ENCODE assay signal across 2 cellular contexts in genomic region chr1:39872698-39873097, GRCh38.
TF ChIP-seq lines count a peak whose summit lies in the region.

No MANE protein-coding gene starts in this region.

TF ChIP-seq in IMR-90, 13 proteins besides CTCF, POLR2A, EP300 and RAD21:
- TF ChIP-seq MAZ (IDR thresholded peaks at IDR 0.05; ENCODE audit: borderline replicate concordance, low read depth, low read length), result no peak

TF ChIP-seq in SK-N-SH, 30 proteins besides CTCF, POLR2A, EP300 and RAD21:
- TF ChIP-seq RXRA (IDR thresholded peaks at IDR 0.05; ENCODE audit: borderline replicate concordance, low read depth) (no peak), CHD2 (IDR thresholded peaks at IDR 0.05; ENCODE audit: low read length, partially characterized antibody) (no peak), SMC3 (IDR thresholded peaks at IDR 0.05; ENCODE audit: low read depth, low read length) (no peak), POLR2AphosphoS5 (IDR thresholded peaks at IDR 0.05; ENCODE audit: low read depth, low read length) (no peak), NFIC (IDR thresholded peaks at IDR 0.05; ENCODE audit: borderline replicate concordance) (no peak), MXI1 (IDR thresholded peaks at IDR 0.05; ENCODE audit: low read depth, low read length) (no peak), TAF1 (IDR thresholded peaks at IDR 0.05; ENCODE audit: borderline replicate concordance, low read depth, low read length) (no peak), MEF2A (IDR thresholded peaks at IDR 0.05; ENCODE audit: borderline replicate concordance, low read depth) (no peak), PBX3 (IDR thresholded peaks at IDR 0.05) (no peak), USF2 (IDR thresholded peaks at IDR 0.05; ENCODE audit: borderline replicate concordance, low read depth, low read length) (no peak)
